In genomic region chr2:130649285-130649684, GRCh38 we compare ENCODE assay signal across 1 cellular context. TPM values are rescaled to one million over a fixed set of nuclear protein-coding genes. Genes with fewer than 3 reads are reported as not detected.
"Had no signal": no experiment of that assay in that cellular context is flagged by ENCODE, and none has a peak within 500 bp of the region (broad histone marks: within the 10 kb centered on the region; RNA-seq: fewer than 3 reads in every experiment).

No MANE protein-coding gene starts in this region.

RNA-seq across cellular contexts. Expression of gene POTEJ, which starts 38.0 kb away (rescaled TPM):
- polyA plus RNA-seq: SK-N-SH had no signal

RNA-seq across cellular contexts. Expression of gene CFC1, which starts 49.9 kb away (rescaled TPM):
- polyA plus RNA-seq: SK-N-SH had no signal
